ENCODE assay signal across 7 cellular contexts in the genomic region with DNA sequence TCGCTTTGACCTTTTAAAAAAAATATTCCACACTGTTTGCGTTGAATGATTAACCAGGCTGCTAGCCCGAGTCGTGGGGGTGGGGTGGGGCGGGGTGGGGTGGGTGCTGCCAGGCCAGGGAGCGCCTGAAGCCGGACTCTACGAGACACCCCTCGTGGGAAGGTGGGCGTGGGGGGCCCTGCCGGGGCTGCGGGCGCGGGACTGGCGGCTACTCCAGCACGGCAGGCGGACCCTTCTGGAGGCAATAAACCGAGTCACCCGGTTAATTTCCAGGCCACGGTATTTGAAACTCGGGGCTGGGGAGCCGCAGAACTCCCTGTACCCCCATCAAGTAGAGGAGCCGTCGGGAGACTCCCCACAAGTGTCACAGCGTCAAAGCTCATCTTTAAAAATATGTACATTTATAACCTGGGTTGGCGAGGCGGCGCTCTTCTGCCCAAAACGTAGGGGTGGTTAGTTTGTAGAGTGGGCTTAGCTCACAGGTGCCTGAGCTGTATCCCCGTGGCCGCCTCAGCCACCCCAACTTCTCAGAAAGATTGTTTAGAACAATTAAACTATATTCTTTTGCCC. TPM values are rescaled to one million over a fixed set of nuclear protein-coding genes. Genes with fewer than 3 reads are reported as not detected.
DNase-seq lines count a peak whose midpoint lies in the region; ATAC-seq and TF ChIP-seq lines count a peak whose summit lies in the region.

No MANE protein-coding gene starts in this region.

- H3K79me2 ChIP-seq in fibroblast of lung (ENCODE audit: control insufficient read depth, insufficient read depth, low read length) = peaks cover 18% of the 10 kb centered on the region

- peaks cover 2% of the 10 kb centered on the region for H3K4me1 ChIP-seq in fibroblast of lung (ENCODE audit: control insufficient read depth, extremely low read depth, insufficient read depth, low read length)
- H3K4me1 ChIP-seq in ovary (ENCODE audit: insufficient read depth) = peaks cover 5% of the 10 kb centered on the region

- H3K4me1 Mint-ChIP-seq in activated T-cell treated with anti-CD3 and anti-CD28 coated beads, Interleukin-2, amount 50 U/mL, for 24 hours (ENCODE audit: low read depth) = peaks cover 47% of the 10 kb centered on the region

- intact Hi-C loops in ovary (cut with DNase I) = loop anchor here in 2 of 4 donors (5.0 to 10.0 kb wide), 2 partner anchors 215 to 282 kb away; no protein-coding TSS in a partner anchor

- peaks cover 22% of the 10 kb centered on the region for H3K36me3 Mint-ChIP-seq in activated T-cell treated with anti-CD3 and anti-CD28 coated beads, Interleukin-2, amount 50 U/mL, for 24 hours (ENCODE audit: low read depth)

- H3K27me3 ChIP-seq in fibroblast of lung (ENCODE audit: control insufficient read depth, insufficient read depth, low read length) (no peaks in the 10 kb centered on the region), ovary (no peaks in the 10 kb centered on the region)

- H3K4me3 ChIP-seq in NB4 (ENCODE audit: low read depth, low read length) (peak overlapping the region; percentile 72), fibroblast of lung (replicated peaks in 1 of 4; ENCODE audit: control extremely low read depth in 1 of 4, insufficient read depth in 1 of 4, low read depth in 3 of 4, low read length in 4 of 4) (peak overlapping the region; percentile 75 to 95 (median 94)), ovary (peak overlapping the region; percentile 56)

- in situ Hi-C loops in GM13976 (cut with MboI; ENCODE audit: low sequenced_read_pairs, unreplicated experiment) = no loop called here

- peak overlapping the region; percentile 90 for H3K4me3 Mint-ChIP-seq in activated T-cell treated with anti-CD3 and anti-CD28 coated beads, Interleukin-2, amount 50 U/mL, for 24 hours

- no peak overlapping the region for H3K27ac ChIP-seq in fibroblast of lung (ENCODE audit: insufficient read depth, low read length)
- no peak overlapping the region for H3K27ac ChIP-seq in ovary

- H3K9ac ChIP-seq in fibroblast of lung (ENCODE audit: insufficient read depth, low read length) = peak overlapping the region; percentile 45

- peak overlapping the region; percentile 71 for H3K4me2 ChIP-seq in fibroblast of lung (ENCODE audit: extremely low read depth, insufficient read depth, low read length)

- DNase-seq in GM13976 (ENCODE audit: low spot score) (peak; percentile 47), NB4 (ENCODE audit: low read depth) (peak; percentile 68), fibroblast of lung (ENCODE audit: low read depth in 2 of 2) (no peak), ovary (peak in 2 of 5 donors; percentile 44 to 46), GDM1 (lab: John Stamatoyannopoulos, UW) (no peak)
- peak; percentile 53 for DNase-seq in activated T-cell treated with anti-CD3 and anti-CD28 coated beads, Interleukin-2, amount 50 U/mL, for 24 hours

- no peak for ATAC-seq in GM21360 (IDR thresholded peaks at IDR 0.05; ENCODE audit: unreplicated experiment)

- no peaks in the 10 kb centered on the region for H3K27me3 Mint-ChIP-seq in activated T-cell treated with anti-CD3 and anti-CD28 coated beads, Interleukin-2, amount 50 U/mL, for 24 hours

- WGBS in ovary, 3 donors = 0 to 1% (median 1%) methylated on average over 26 to 31 of the region's 31 CpGs

- no peak overlapping the region for H2AFZ ChIP-seq in fibroblast of lung (ENCODE audit: low read length)

- TF ChIP-seq POLR2A in NB4 (IDR thresholded peaks at IDR 0.05; ENCODE audit: extremely low read depth, insufficient read length) (no peak), ovary (IDR thresholded peaks at IDR 0.05) (no peak)

- no peak for TF ChIP-seq CTCF in GM13976 (IDR thresholded peaks at IDR 0.05; ENCODE audit: borderline replicate concordance, control extremely low read depth, extremely low read depth, insufficient read depth, missing control alignments)
- peak; percentile 14 for TF ChIP-seq CTCF in NB4 (IDR thresholded peaks at IDR 0.05; ENCODE audit: low read depth, low read length)
- no peak for TF ChIP-seq CTCF in fibroblast of lung (conservative IDR thresholded peaks at IDR 0.05 in 1 of 2, IDR thresholded peaks at IDR 0.05 in 1 of 2; ENCODE audit: low read depth in 1 of 2, low read length in 2 of 2)
- TF ChIP-seq CTCF in ovary (IDR thresholded peaks at IDR 0.05) = no peak

- H3K9me3 ChIP-seq in fibroblast of lung (ENCODE audit: control insufficient read depth, insufficient read depth, low read depth, low read length) (no peaks in the 10 kb centered on the region), ovary (no peaks in the 10 kb centered on the region)

- H4K20me1 ChIP-seq in fibroblast of lung (ENCODE audit: control insufficient read depth, extremely low read depth, insufficient read depth, low read length) = no peaks in the 10 kb centered on the region

- H3K9me3 Mint-ChIP-seq in activated T-cell treated with anti-CD3 and anti-CD28 coated beads, Interleukin-2, amount 50 U/mL, for 24 hours = no peaks in the 10 kb centered on the region

- H3K36me3 ChIP-seq in fibroblast of lung (ENCODE audit: control insufficient read depth, insufficient read depth, low read length) = no peaks in the 10 kb centered on the region
- H3K36me3 ChIP-seq in ovary = no peaks in the 10 kb centered on the region

- H3K27ac Mint-ChIP-seq in activated T-cell treated with anti-CD3 and anti-CD28 coated beads, Interleukin-2, amount 50 U/mL, for 24 hours = peak overlapping the region; percentile 94

- TF ChIP-seq EP300 in ovary (IDR thresholded peaks at IDR 0.05) = no peak

RNA-seq across cellular contexts. Expression of gene B3GNT2, which starts 1.2 kb away (rescaled TPM):
- 13.4 and 15.4 TPM in 2 replicates for total RNA-seq in fibroblast of lung
- polyA plus RNA-seq in fibroblast of lung = 10.7 and 13.0 TPM in 2 replicates
- polyA plus RNA-seq in fibroblast of lung (2012) = 7.5 and 9.0 TPM in 2 replicates
- 5.6 and 11.1 TPM in 2 replicates for polyA minus RNA-seq in fibroblast of lung (ENCODE audit: low replicate concordance)
- total RNA-seq in ovary = 10 to 100 TPM in 4 of 7 donors, 1 to 10 TPM in 3; 6.7 to 20.6 (median 11.2) TPM
- 10 to 100 TPM in 1 of 2 donors, 1 to 10 TPM in 1; 9.8 to 20.5 TPM for polyA plus RNA-seq in ovary

Comparison
In these comparisons a context has a peak if more than half of its experiments do, and no peak if none do; other contexts are left out.
1. DNase-seq: peak in GM13976 (single experiment), NB4 (single experiment) and activated T-cell treated with anti-CD3 and anti-CD28 coated beads, Interleukin-2, amount 50 U/mL, for 24 hours (single experiment); none in fibroblast of lung (0 of 2) and GDM1 (single experiment).
2. Peak in every context shown above with its lines, with median percentiles within 50 percentile points of each other: H3K4me3 ChIP-seq.